In the genomic region with DNA sequence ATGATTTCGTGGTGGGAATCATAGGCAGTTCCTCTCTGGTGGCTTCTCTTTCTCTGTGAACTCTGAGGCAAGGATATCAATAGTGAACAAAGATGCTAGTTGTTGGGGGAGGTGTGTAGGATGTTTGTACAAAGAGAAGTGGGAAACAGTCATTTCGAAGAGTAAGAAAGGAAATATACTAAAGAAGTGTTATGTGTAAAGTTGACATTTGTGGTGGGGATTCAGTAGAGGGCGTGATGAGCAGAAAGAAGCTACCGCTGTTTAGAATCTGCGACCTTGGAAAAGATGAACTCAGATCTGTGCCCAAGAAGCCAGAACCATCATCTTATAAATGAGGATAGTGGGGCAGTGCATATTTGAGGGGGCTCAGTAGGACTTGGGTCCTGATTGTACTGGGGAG, we compare ENCODE assay signal across 33 cellular contexts. TPM values are rescaled to one million over a fixed set of nuclear protein-coding genes. Genes with fewer than 3 reads are reported as not detected.
DNase-seq lines count a peak whose midpoint lies in the region; ATAC-seq, FAIRE-seq and TF ChIP-seq lines count a peak whose summit lies in the region.
"Had no signal": no experiment of that assay in that cellular context is flagged by ENCODE, and none has a peak within 500 bp of the region (broad histone marks: within the 10 kb centered on the region; RNA-seq: fewer than 3 reads in every experiment).

No MANE protein-coding gene starts in this region.

- TF ChIP-seq POLR2A in body of pancreas (IDR thresholded peaks at IDR 0.05) (no peak), GM12891 (IDR thresholded peaks at IDR 0.05; ENCODE audit: low read depth, low read length) (no peak)

- POLR2A ChIA-PET in activated CD4-positive, alpha-beta T cell treated with anti-CD3 and anti-CD28 coated beads for 36 hours (lab: Charles Lee), result no interaction called here

- peaks cover 9% of the 10 kb centered on the region for H3K27me3 Mint-ChIP-seq in activated CD4-positive, alpha-beta T cell treated with anti-CD3 and anti-CD28 coated beads for 36 hours

- peak; percentile 39 for ATAC-seq in activated CD4-positive, alpha-beta T cell treated with anti-CD3 and anti-CD28 coated beads for 36 hours
- ATAC-seq in body of pancreas, result no peak
- ATAC-seq: heart right ventricle, natural killer cell, T-helper 17 cell had no signal

- no peaks in the 10 kb centered on the region for H3K27me3 ChIP-seq in body of pancreas
- H3K27me3 ChIP-seq: testis, uterus had no signal

- H3K36me3 ChIP-seq in body of pancreas (replicated peaks in 1 of 2; ENCODE audit: insufficient read depth in 1 of 2, low read depth in 2 of 2), result no peaks in the 10 kb centered on the region
- H3K36me3 ChIP-seq: esophagus squamous epithelium, heart right ventricle, SJSA1, uterus had no signal

- H3K4me1 Mint-ChIP-seq in activated CD4-positive, alpha-beta T cell treated with anti-CD3 and anti-CD28 coated beads for 36 hours, result no peaks in the 10 kb centered on the region
- H3K4me1 Mint-ChIP-seq: central memory CD8-positive, alpha-beta T cell; natural killer cell; T-helper 17 cell had no signal

- CTCF ChIA-PET in activated CD4-positive, alpha-beta T cell treated with anti-CD3 and anti-CD28 coated beads for 36 hours (lab: Charles Lee), result no interaction called here

- intact Hi-C loops in activated CD4-positive, alpha-beta T cell treated with anti-CD3 and anti-CD28 coated beads for 36 hours (cut with DNase I, micrococcal nuclease), result no loop called here
- intact Hi-C loops in body of pancreas (cut with DNase I), result no loop called here

- no peak overlapping the region for H3K4me3 Mint-ChIP-seq in activated CD4-positive, alpha-beta T cell treated with anti-CD3 and anti-CD28 coated beads for 36 hours
- H3K4me3 Mint-ChIP-seq: central memory CD8-positive, alpha-beta T cell; natural killer cell; T-helper 17 cell had no signal

- DNase-seq in activated CD4-positive, alpha-beta T cell treated with anti-CD3 and anti-CD28 coated beads for 36 hours, result no peak
- DNase-seq in activated CD4-positive, alpha-beta T cell treated with anti-CD3 and anti-CD28 coated beads for 1 hour, result no peak
- peak; percentile 40 for DNase-seq in HuH-7 (ENCODE audit: low spot score)
- peak; percentile 3 for DNase-seq in RPMI8226
- peak; percentile 20 for DNase-seq in superior temporal gyrus (ENCODE audit: extremely low spot score)
- no peak for DNase-seq in body of pancreas
- DNase-seq in NCI-H2081 (lab: John Stamatoyannopoulos, UW), result no peak
- no peak for DNase-seq in GM12891 (ENCODE audit: insufficient read length, low spot score)
- DNase-seq: activated CD4-positive, alpha-beta T cell treated with anti-CD3 and anti-CD28 coated beads for 4 hours; activated CD8-positive, alpha-beta memory T cell treated with anti-CD3 and anti-CD28 coated beads for 24 hours; activated gamma-delta T cell treated with Interleukin-2 at 50 U/mL for 16 hours; dermis blood vessel endothelial cell; DMS153; esophagus squamous epithelium; foreskin melanocyte; heart right ventricle; natural killer cell; NCI-H146; NK-92 treated with Interleukin-12 subunit alpha and Interleukin-12 subunit beta, amount 100 ng/mL, for 24 hours; stimulated activated naive CD4-positive, alpha-beta T cell treated with Interleukin-2 at 50 U/mL for 16 hours; T-helper 17 cell; testis; uterus had no signal

- H3K9me3 ChIP-seq in body of pancreas, result no peaks in the 10 kb centered on the region
- H3K9me3 ChIP-seq: esophagus squamous epithelium, heart right ventricle, SJSA1, testis, uterus had no signal

- H3K27ac ChIP-seq in body of pancreas, result no peak overlapping the region
- H3K27ac ChIP-seq: esophagus squamous epithelium, heart right ventricle, SJSA1, testis, uterus had no signal

- WGBS in body of pancreas, 2 donors, result 46 to 66% methylated on average over 5 of the region's 5 CpGs

- peaks cover 9% of the 10 kb centered on the region for H3K4me1 ChIP-seq in body of pancreas
- H3K4me1 ChIP-seq: SJSA1, testis, uterus had no signal

- no peak overlapping the region for H3K4me3 ChIP-seq in body of pancreas
- H3K4me3 ChIP-seq: esophagus squamous epithelium, heart right ventricle, lung, SJSA1, testis, uterus had no signal

- H3K36me3 Mint-ChIP-seq in activated CD4-positive, alpha-beta T cell treated with anti-CD3 and anti-CD28 coated beads for 36 hours (ENCODE audit: low read depth), result no peaks in the 10 kb centered on the region
- H3K36me3 Mint-ChIP-seq: natural killer cell had no signal

- no peak for TF ChIP-seq CTCF in body of pancreas (IDR thresholded peaks at IDR 0.05)

- no peaks in the 10 kb centered on the region for H3K9me3 Mint-ChIP-seq in activated CD4-positive, alpha-beta T cell treated with anti-CD3 and anti-CD28 coated beads for 36 hours (ENCODE audit: low read depth)
- H3K9me3 Mint-ChIP-seq: central memory CD8-positive, alpha-beta T cell; natural killer cell had no signal

- FAIRE-seq in GM12891 (lab: Jason Lieb, UNC), result no peak
- FAIRE-seq: A204.1, astrocyte, endometrium, GM18507, RCC 7860 had no signal

- no peak overlapping the region for H3K27ac Mint-ChIP-seq in activated CD4-positive, alpha-beta T cell treated with anti-CD3 and anti-CD28 coated beads for 36 hours
- H3K27ac Mint-ChIP-seq: natural killer cell, T-helper 17 cell had no signal

TF ChIP-seq in GM12891, 5 proteins besides CTCF, POLR2A, EP300 and RAD21:
- TF ChIP-seq POU2F2 (IDR thresholded peaks at IDR 0.05; ENCODE audit: low read depth, low read length) (no peak), TAF1 (IDR thresholded peaks at IDR 0.05; ENCODE audit: low read depth, low read length) (no peak), POLR2AphosphoS5 (IDR thresholded peaks at IDR 0.05; ENCODE audit: low read depth, low read length) (no peak), SPI1 (IDR thresholded peaks at IDR 0.05; ENCODE audit: low read depth, low read length) (no peak), PAX5 (IDR thresholded peaks at IDR 0.05; ENCODE audit: insufficient read depth, low read length, severe bottlenecking) (no peak)

RNA-seq across cellular contexts. Expression of a gene that starts 11.4 kb away (rescaled TPM):
- under 1 TPM; 0.18 to 0.23 TPM for total RNA-seq in activated CD4-positive, alpha-beta T cell treated with anti-CD3 and anti-CD28 coated beads for 36 hours
- total RNA-seq in body of pancreas, result under 1 TPM; under 0.01 to 0.78 TPM
- polyA plus RNA-seq in GM12891 (2012; ENCODE audit: low read depth, missing spikeins), result 0.04 TPM
- total RNA-seq: dermis blood vessel endothelial cell, mononuclear cell, natural killer cell, NCI-H460, T-helper 17 cell had no signal

Comparison
In these comparisons a context has a peak if more than half of its experiments do, and no peak if none do; other contexts are left out.
1. DNase-seq: peak in HuH-7 (single experiment), RPMI8226 (single experiment) and superior temporal gyrus (single experiment); none in activated CD4-positive, alpha-beta T cell treated with anti-CD3 and anti-CD28 coated beads for 36 hours (single experiment), activated CD4-positive, alpha-beta T cell treated with anti-CD3 and anti-CD28 coated beads for 1 hour (single experiment), body of pancreas (0 of 4), NCI-H2081 (0 of 2) and GM12891 (single experiment).